ENCODE assay signal across 8 cellular contexts in the genomic region with DNA sequence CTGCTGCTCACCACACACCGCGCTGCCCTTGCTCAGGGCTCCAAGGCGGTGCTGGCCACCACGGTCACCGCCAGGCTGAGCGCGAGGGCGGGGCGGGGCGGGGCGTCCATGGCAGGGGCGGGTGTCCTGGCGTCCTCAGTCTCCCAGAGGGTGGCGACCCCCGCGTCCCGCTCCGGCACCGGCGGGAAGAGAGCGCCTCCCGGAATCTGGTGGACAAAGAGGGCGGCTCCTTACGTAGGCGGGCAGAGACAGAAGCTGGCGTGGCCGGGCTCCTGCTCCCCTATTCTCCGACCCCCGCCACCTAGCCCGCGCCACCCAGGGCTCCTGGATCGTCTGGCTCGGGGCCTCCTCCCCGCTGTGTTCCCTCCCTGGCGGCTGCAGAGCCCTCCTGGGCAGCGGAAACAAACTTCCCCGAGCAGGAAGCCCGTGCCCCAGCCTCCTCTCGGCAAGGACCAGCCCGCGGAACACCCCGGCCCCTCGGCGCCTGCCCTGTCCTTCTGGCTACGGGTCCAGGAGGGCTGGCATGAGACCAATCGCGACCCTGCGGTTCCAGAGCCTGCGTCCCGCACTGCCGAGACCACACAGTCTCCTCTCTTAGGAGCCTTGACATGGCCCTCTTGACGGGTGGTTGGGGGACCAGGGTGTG.
A peak's percentile ranks its signal among the peaks of the same experiment; 100 is the strongest.
DNase-seq lines count a peak whose midpoint lies in the region; ATAC-seq and TF ChIP-seq lines count a peak whose summit lies in the region.

No MANE protein-coding gene starts in this region.

- no peak for ATAC-seq in HG03039 (IDR thresholded peaks at IDR 0.05; ENCODE audit: unreplicated experiment)

- peak overlapping the region; percentile 16 to 19 for H3K4me3 ChIP-seq in uterus

- H3K4me1 Mint-ChIP-seq in chondrocyte (ENCODE audit: low read depth) = peaks cover 6% of the 10 kb centered on the region

- no peaks in the 10 kb centered on the region for H3K4me1 ChIP-seq in uterus

- no peak overlapping the region for H3K27ac ChIP-seq in uterus

- TF ChIP-seq POLR2A in uterus (IDR thresholded peaks at IDR 0.05) = no peak

- H3K9me3 ChIP-seq in uterus = no peaks in the 10 kb centered on the region

- no peaks in the 10 kb centered on the region for H3K36me3 Mint-ChIP-seq in chondrocyte (ENCODE audit: low read depth)

- no peak overlapping the region for H3K27ac Mint-ChIP-seq in chondrocyte (ENCODE audit: unreplicated experiment)

- DNase-seq in DMS53 treated with DMSO at 0.1 percent for 48 hours (lab: John Stamatoyannopoulos, UW; ENCODE audit: unreplicated experiment) = peak; percentile 65
- peak; percentile 36 for DNase-seq in NCI-H345 treated with DMSO at 0.1 percent for 48 hours (lab: John Stamatoyannopoulos, UW; ENCODE audit: unreplicated experiment)
- no peak for DNase-seq in chondrocyte (ENCODE audit: low spot score)
- peak; percentile 23 to 45 for DNase-seq in lung microvascular endothelial cell (ENCODE audit: low read depth in 2 of 2)
- no peak for DNase-seq in uterus
- no peak for DNase-seq in activated naive CD4-positive, alpha-beta T cell (lab: John Stamatoyannopoulos, UW)
- no peak for DNase-seq in NCI-H1105 treated with DMSO at 0.1 percent for 48 hours (lab: John Stamatoyannopoulos, UW)

- H3K27me3 Mint-ChIP-seq in chondrocyte (ENCODE audit: low read depth) = no peaks in the 10 kb centered on the region

- intact Hi-C loops in uterus (cut with DNase I; ENCODE audit: low total_unique reads) = no loop called here

- H3K9me3 Mint-ChIP-seq in chondrocyte (ENCODE audit: low read depth) = no peaks in the 10 kb centered on the region

- H3K27me3 ChIP-seq in uterus = no peaks in the 10 kb centered on the region

- peak overlapping the region; percentile 76 for H3K4me3 Mint-ChIP-seq in chondrocyte (ENCODE audit: unreplicated experiment)

- TF ChIP-seq CTCF in chondrocyte (IDR thresholded peaks at IDR 0.05) (peak; percentile 51), uterus (IDR thresholded peaks at IDR 0.05) (no peak)

- no peaks in the 10 kb centered on the region for H3K36me3 ChIP-seq in uterus

Comparison
In these comparisons a context has a peak if more than half of its experiments do, and no peak if none do; other contexts are left out.
1. DNase-seq: peak in DMS53 treated with DMSO at 0.1 percent for 48 hours (single experiment), NCI-H345 treated with DMSO at 0.1 percent for 48 hours (single experiment) and lung microvascular endothelial cell (2 of 2); none in chondrocyte (single experiment), uterus (0 of 2), activated naive CD4-positive, alpha-beta T cell (0 of 4) and NCI-H1105 treated with DMSO at 0.1 percent for 48 hours (single experiment).